Comparison of ENCODE assay signal across 9 cellular contexts in genomic region chr19:41398603-41399002, GRCh38. TPM values are rescaled to one million over a fixed set of nuclear protein-coding genes. Genes with fewer than 3 reads are reported as not detected.
DNase-seq lines count a peak whose midpoint lies in the region; ATAC-seq, FAIRE-seq and TF ChIP-seq lines count a peak whose summit lies in the region.
"Had no signal": no experiment of that assay in that cellular context is flagged by ENCODE, and none has a peak within 500 bp of the region (broad histone marks: within the 10 kb centered on the region; RNA-seq: fewer than 3 reads in every experiment).

No MANE protein-coding gene starts in this region.

- peaks cover 0 to 12% (median 0%) of the 10 kb centered on the region in 9 donors for H3K36me3 ChIP-seq in heart left ventricle
- H3K36me3 ChIP-seq in GM12878 (ENCODE audit: control insufficient read depth in 2 of 2, insufficient read depth in 2 of 2, low read length in 1 of 2): no peaks in the 10 kb centered on the region; a peak in 1 of 4 replicates
- peaks cover 5 to 8% of the 10 kb centered on the region in 2 experiments for H3K36me3 ChIP-seq in mesenchymal stem cell (ENCODE audit: control insufficient read depth in 1 of 2, insufficient read depth in 2 of 2, low read depth in 1 of 2, low read length in 2 of 2)
- H3K36me3 ChIP-seq in urinary bladder (ENCODE audit: insufficient read depth): no peaks in the 10 kb centered on the region

- H2BK12ac ChIP-seq in mesenchymal stem cell (ENCODE audit: low read length in 2 of 2): no peak overlapping the region

- no peak for TF ChIP-seq EP300 in GM12878 (IDR thresholded peaks at IDR 0.05; ENCODE audit: borderline replicate concordance in 1 of 2, control insufficient read depth in 1 of 2, low read depth in 2 of 2, low read length in 2 of 2)

- peaks cover 32% of the 10 kb centered on the region for H3K79me1 ChIP-seq in mesenchymal stem cell (replicated peaks; ENCODE audit: low read length, poor library complexity, severe bottlenecking)

- TF ChIP-seq POLR2A in heart left ventricle (IDR thresholded peaks at IDR 0.05): no peak
- no peak for TF ChIP-seq POLR2A in GM12878 (IDR thresholded peaks at IDR 0.05; ENCODE audit: low read depth, low read length)

- H3K79me2 ChIP-seq in GM12878 (ENCODE audit: control insufficient read depth, insufficient read depth, low read length): peaks cover 51% of the 10 kb centered on the region

- DNase-seq in heart left ventricle (no peak), left ventricle myocardium superior (no peak), GM12878 (ENCODE audit: low read depth, low spot score) (no peak), mesenchymal stem cell (no peak), NCI-H2196 (lab: John Stamatoyannopoulos, UW; ENCODE audit: unreplicated experiment) (no peak)
- DNase-seq in activated CD4-positive, CD25-positive, alpha-beta regulatory T cell treated with anti-CD3 and anti-CD28 coated beads, Interleukin-2, amount 50 U/mL, for 72 hours: no peak
- DNase-seq: NCI-H1105 had no signal

- H2AFZ ChIP-seq in GM12878 (ENCODE audit: control insufficient read depth, low read depth, low read length) (no peak overlapping the region), mesenchymal stem cell (ENCODE audit: low read depth, low read length) (no peak overlapping the region)

- H2BK15ac ChIP-seq in mesenchymal stem cell (ENCODE audit: low read depth, poor library complexity, severe bottlenecking): no peak overlapping the region

- H2BK5ac ChIP-seq in mesenchymal stem cell (ENCODE audit: low read depth, low read length, poor library complexity, severe bottlenecking): no peak overlapping the region

- H4K20me1 ChIP-seq in GM12878 (ENCODE audit: control insufficient read depth, insufficient read depth): no peaks in the 10 kb centered on the region

- no peak overlapping the region for H4K8ac ChIP-seq in mesenchymal stem cell (ENCODE audit: low read length)

- H3K18ac ChIP-seq in mesenchymal stem cell (ENCODE audit: low read depth in 1 of 2, low read length in 2 of 2): no peak overlapping the region

- in situ Hi-C loops in GM12878 (cut with MboI): no loop called here

- H3K23ac ChIP-seq in mesenchymal stem cell (ENCODE audit: low read length in 2 of 2): no peak overlapping the region

- no peak overlapping the region for H2AK5ac ChIP-seq in mesenchymal stem cell (ENCODE audit: low read length, severe bottlenecking)

- H3K9me3 ChIP-seq in heart left ventricle (no peaks in the 10 kb centered on the region), GM12878 (replicated peaks; ENCODE audit: control insufficient read depth, insufficient read depth, low read length) (no peaks in the 10 kb centered on the region), mesenchymal stem cell (ENCODE audit: control insufficient read depth, low read length) (no peaks in the 10 kb centered on the region)

- SMC1A ChIA-PET in GM12878 (lab: Charles Lee; ENCODE audit: uncharacterized antibody, unreplicated experiment): interaction anchor here (1.2 to 1.3 kb wide), 2 partner anchors 9 to 33 kb away, joined by 4 to 5 read pairs; no protein-coding TSS in a partner anchor

- CTCF ChIA-PET in GM12878 (lab: Yijun Ruan, JAX): interaction anchor here (0.9 to 1.4 kb wide), 3 partner anchors 10 to 42 kb away, joined by 3 read pairs; no protein-coding TSS in a partner anchor

- H3K4me2 ChIP-seq in GM12878 (ENCODE audit: control insufficient read depth, insufficient read depth) (peak overlapping the region; percentile 89), mesenchymal stem cell (ENCODE audit: low read length, poor library complexity, severe bottlenecking) (peak overlapping the region; percentile 93)

- ATAC-seq in heart left ventricle (no peak), left ventricle myocardium superior (no peak), GM12878 (no peak), GM18873 (IDR thresholded peaks at IDR 0.05; ENCODE audit: low FRiP score, unreplicated experiment) (no peak)

- H3K4ac ChIP-seq in mesenchymal stem cell (ENCODE audit: low read depth in 1 of 2, low read length in 2 of 2): no peak overlapping the region

- H3K14ac ChIP-seq in mesenchymal stem cell (ENCODE audit: low read length in 2 of 2): no peak overlapping the region

- H3K27me3 ChIP-seq in heart left ventricle: no peaks in the 10 kb centered on the region
- no peaks in the 10 kb centered on the region for H3K27me3 ChIP-seq in GM12878 (replicated peaks in 1 of 2; ENCODE audit: control insufficient read depth in 2 of 2, insufficient read depth in 2 of 2, low read length in 1 of 2)
- H3K27me3 ChIP-seq in mesenchymal stem cell (ENCODE audit: control insufficient read depth in 1 of 2, insufficient read depth in 1 of 2, low read length in 2 of 2): no peaks in the 10 kb centered on the region

- TF ChIP-seq CTCF in heart left ventricle (IDR thresholded peaks at IDR 0.05) (no peak), GM12878 (IDR thresholded peaks at IDR 0.05 in 2 of 3, conservative IDR thresholded peaks at IDR 0.05 in 1 of 3; ENCODE audit: control insufficient read depth in 2 of 3, extremely low read depth in 1 of 3, insufficient read depth in 1 of 3, low read depth in 3 of 3, low read length in 3 of 3) (no peak)

- H3K27ac ChIP-seq in heart left ventricle (peak overlapping the region in 5 of 12 donors; percentile 90 to 98 (median 93)), GM12878 (ENCODE audit: control insufficient read depth, insufficient read depth) (peak overlapping the region; percentile 99), mesenchymal stem cell (ENCODE audit: low read length, poor library complexity, severe bottlenecking) (no peak overlapping the region), urinary bladder (ENCODE audit: low read depth) (no peak overlapping the region)

- H3K9ac ChIP-seq in GM12878 (ENCODE audit: control insufficient read depth, insufficient read depth, low read length): peak overlapping the region; percentile 99
- H3K9ac ChIP-seq in mesenchymal stem cell (ENCODE audit: low read length): peak overlapping the region; percentile 98

- H2BK120ac ChIP-seq in mesenchymal stem cell (ENCODE audit: low read depth, low read length): no peak overlapping the region

- intact Hi-C loops in heart left ventricle (cut with DNase I): loop anchor here in 6 of 10 donors (2.0 to 5.0 kb wide), 3 partner anchors 39 to 44 kb away; partner anchors contain the start of genes DMAC2 (in 5 of the 6) and ERICH4 (in 1 of the 6)
- intact Hi-C loops in left ventricle myocardium superior (cut with micrococcal nuclease): no loop called here
- intact Hi-C loops in GM12878 (cut with micrococcal nuclease; ENCODE audit: unreplicated experiment): loop anchor here (5.0 kb wide), 1 partner anchor 136 kb away; the partner anchor contains the start of gene HNRNPUL1

- WGBS in heart left ventricle, 4 donors: 33 to 47% (median 38%) methylated on average over 3 of the region's 3 CpGs
- 4% methylated on average over 3 of the region's 3 CpGs for WGBS in GM12878 (ENCODE audit: insufficient coverage, insufficient replicate concordance, low lambda C conversion rate, missing lambda C conversion rate)
- WGBS in mesenchymal stem cell: 76% methylated on average over 2 of the region's 3 CpGs
- 48% methylated on average over 3 of the region's 3 CpGs for WGBS in urinary bladder

- no peak for TF ChIP-seq RAD21 in GM12878 (IDR thresholded peaks at IDR 0.05; ENCODE audit: insufficient read depth, low read depth, low read length)

- POLR2A ChIA-PET in GM12878 (lab: Charles Lee): interaction anchor here (0.6 to 1.4 kb wide), 4 partner anchors 10 to 752 kb away, joined by 3 to 6 read pairs (median 4); partner anchors contain the start of gene B9D2

- H4K91ac ChIP-seq in mesenchymal stem cell (ENCODE audit: low read length): no peak overlapping the region

- RAD21 ChIA-PET in GM12878 (lab: Charles Lee; ENCODE audit: unreplicated experiment): no interaction called here

- H3K4me1 ChIP-seq in heart left ventricle (peaks cover 4 to 54% (median 37%) of the 10 kb centered on the region in 12 donors), GM12878 (ENCODE audit: control insufficient read depth, insufficient read depth, low read length) (peaks cover 17% of the 10 kb centered on the region), mesenchymal stem cell (ENCODE audit: control insufficient read depth, insufficient read depth, low read depth, low read length) (peaks cover 5% of the 10 kb centered on the region), urinary bladder (ENCODE audit: insufficient read depth) (peaks cover 4% of the 10 kb centered on the region)

- FAIRE-seq in GM12878 (lab: Jason Lieb, UNC): no peak

- BruUV-seq in GM12878 (replicated peaks; lab: Mats Ljungman, UMichigan): no TSS peak

- peak overlapping the region; percentile 61 to 99 (median 90) for H3K4me3 ChIP-seq in heart left ventricle
- peak overlapping the region; percentile 79 for H3K4me3 ChIP-seq in GM12878
- H3K4me3 ChIP-seq in mesenchymal stem cell (ENCODE audit: insufficient read depth in 1 of 2, low read depth in 1 of 2, low read length in 2 of 2): peak overlapping the region in 1 of 2 experiments; percentile 98
- H3K4me3 ChIP-seq in urinary bladder (ENCODE audit: low read depth, low read length): peak overlapping the region; percentile 77

RNA-seq across cellular contexts. Expression of gene BCKDHA, which starts 1.0 kb away (rescaled TPM):
- total RNA-seq in heart left ventricle (100 to 1,000 TPM in 2 of 9 donors, 10 to 100 TPM in 7; 32.0 to 149 (median 39.2) TPM), left ventricle myocardium superior (49.2 TPM), GM12878 (2014; rRNA removed) (90.9 and 107 TPM in 2 replicates), GM12878 (2014; rRNA removed; fragmentation: Illumina TruSeq; extraction: Trizol) (19.2 and 23.9 TPM in 2 replicates), GM12878 (2021) (33.5 and 41.7 TPM in 2 replicates), urinary bladder (25.8 TPM)
- polyA plus RNA-seq in heart left ventricle (10 to 100 TPM; 39.1 to 74.4 TPM), GM12878 (2011; rRNA removed) (10.8 and 51.3 TPM in 2 replicates), GM12878 (2014; fragmentation: Illumina TruSeq; extraction: Trizol) (13.7 and 41.5 TPM in 2 replicates), GM12878 (2014; fragmentation: Nextera tagmentation; extraction: Ambion mirVana) (10 to 100 TPM in 1 of 2 experiments, 1 to 10 TPM in 1; 9.9 to 28.7 TPM), GM12878 (2014; rRNA removed) (68.1 and 73.1 TPM in 2 replicates), GM12878 (2016; fragmentation: Nextera tagmentation; extraction: Ambion mirVana) (100 to 1,000 TPM in 1 of 2 experiments, 10 to 100 TPM in 1; 99.8 to 105 TPM), urinary bladder (47.0 TPM)
- total RNA-seq in GM12878 (2013; cell fraction: nucleolus; rRNA removed): 45.1 and 48.8 TPM in 2 replicates
- polyA plus RNA-seq in GM12878 (2011; ENCODE audit: low read depth): 14.8 TPM
- polyA plus RNA-seq in GM12878 (2011; cell fraction: cytosol; rRNA removed): 77.5 and 123 TPM in 2 replicates
- polyA plus RNA-seq in GM12878 (2011; cell fraction: nucleus; rRNA removed): 139 and 153 TPM in 2 replicates
- 64.0 and 79.5 TPM in 2 replicates for polyA plus RNA-seq in GM12878 (2012)
- polyA minus RNA-seq in GM12878 (2011; rRNA and poly(A)+ RNA removed): 16.3 and 43.2 TPM in 2 replicates
- polyA minus RNA-seq in GM12878 (2011; cell fraction: cytosol; rRNA and poly(A)+ RNA removed): 26.5 and 33.1 TPM in 2 replicates
- 27.3 and 31.9 TPM in 2 replicates for polyA minus RNA-seq in GM12878 (2011; cell fraction: nucleus; rRNA and poly(A)+ RNA removed)
- polyA plus RNA-seq in mesenchymal stem cell (2013, experiment 1 of 2): 14.9 TPM
- 15.6 TPM for polyA plus RNA-seq in mesenchymal stem cell (2013, experiment 2 of 2)

RNA-seq across cellular contexts. Expression of gene EXOSC5, which starts 1.4 kb away (rescaled TPM):
- 10 to 100 TPM in 8 of 9 donors, 1 to 10 TPM in 1; 9.6 to 18.6 (median 13.7) TPM for total RNA-seq in heart left ventricle
- polyA plus RNA-seq in heart left ventricle: 10 to 100 TPM; 21.2 to 40.4 TPM
- total RNA-seq in left ventricle myocardium superior: 14.4 TPM
- 18.8 and 27.0 TPM in 2 replicates for total RNA-seq in GM12878 (2013; cell fraction: nucleolus; rRNA removed)
- total RNA-seq in GM12878 (2014; rRNA removed): 38.8 and 44.3 TPM in 2 replicates
- 28.1 and 30.7 TPM in 2 replicates for total RNA-seq in GM12878 (2014; rRNA removed; fragmentation: Illumina TruSeq; extraction: Trizol)
- 57.8 and 62.7 TPM in 2 replicates for total RNA-seq in GM12878 (2021)
- polyA plus RNA-seq in GM12878 (2011; ENCODE audit: low read depth): 21.5 TPM
- polyA plus RNA-seq in GM12878 (2011; rRNA removed): 26.0 and 61.0 TPM in 2 replicates
- 87.8 and 129 TPM in 2 replicates for polyA plus RNA-seq in GM12878 (2011; cell fraction: cytosol; rRNA removed)
- 70.8 and 78.6 TPM in 2 replicates for polyA plus RNA-seq in GM12878 (2011; cell fraction: nucleus; rRNA removed)
- polyA plus RNA-seq in GM12878 (2012): 48.6 and 84.3 TPM in 2 replicates
- 2.5 and 15.8 TPM in 2 replicates for polyA plus RNA-seq in GM12878 (2014; fragmentation: Illumina TruSeq; extraction: Trizol)
- 10 to 100 TPM; 20.6 to 25.3 TPM for polyA plus RNA-seq in GM12878 (2014; fragmentation: Nextera tagmentation; extraction: Ambion mirVana)
- polyA plus RNA-seq in GM12878 (2014; rRNA removed): 74.2 and 88.9 TPM in 2 replicates
- polyA plus RNA-seq in GM12878 (2016; fragmentation: Nextera tagmentation; extraction: Ambion mirVana): 100 to 1,000 TPM; 116 to 123 TPM
- 14.6 and 32.7 TPM in 2 replicates for polyA minus RNA-seq in GM12878 (2011; rRNA and poly(A)+ RNA removed)
- polyA minus RNA-seq in GM12878 (2011; cell fraction: cytosol; rRNA and poly(A)+ RNA removed): 13.9 and 16.2 TPM in 2 replicates
- polyA minus RNA-seq in GM12878 (2011; cell fraction: nucleus; rRNA and poly(A)+ RNA removed): 14.7 and 20.0 TPM in 2 replicates
- polyA plus RNA-seq in mesenchymal stem cell (2013, experiment 1 of 2): 5.7 TPM
- 5.3 TPM for polyA plus RNA-seq in mesenchymal stem cell (2013, experiment 2 of 2)
- total RNA-seq in urinary bladder: 11.2 TPM
- polyA plus RNA-seq in urinary bladder: 31.0 TPM

RNA-seq across cellular contexts. Expression of gene TMEM91, which starts 22.3 kb away (rescaled TPM):
- total RNA-seq in heart left ventricle (1 to 10 TPM; 1.0 to 5.4 (median 2.5) TPM), left ventricle myocardium superior (3.6 TPM), GM12878 (2014; rRNA removed) (3.2 and 4.4 TPM in 2 replicates), GM12878 (2014; rRNA removed; fragmentation: Illumina TruSeq; extraction: Trizol) (2.1 and 3.0 TPM in 2 replicates), GM12878 (2021) (1.8 and 3.1 TPM in 2 replicates), urinary bladder (6.6 TPM)
- polyA plus RNA-seq in heart left ventricle (1 to 10 TPM; 2.5 to 6.7 TPM), GM12878 (2011; rRNA removed) (1.6 and 2.9 TPM in 2 replicates), GM12878 (2014; fragmentation: Illumina TruSeq; extraction: Trizol) (1.6 and 2.5 TPM in 2 replicates), GM12878 (2014; fragmentation: Nextera tagmentation; extraction: Ambion mirVana) (1 to 10 TPM; 1.6 to 2.1 TPM), GM12878 (2014; rRNA removed) (5.2 and 5.5 TPM in 2 replicates), GM12878 (2016; fragmentation: Nextera tagmentation; extraction: Ambion mirVana) (1 to 10 TPM; 1.5 to 1.9 TPM), urinary bladder (36.2 TPM)
- total RNA-seq in GM12878 (2013; cell fraction: nucleolus; rRNA removed): 9.0 and 12.0 TPM in 2 replicates
- 3.1 TPM for polyA plus RNA-seq in GM12878 (2011; ENCODE audit: low read depth)
- polyA plus RNA-seq in GM12878 (2011; cell fraction: cytosol; rRNA removed): 4.0 and 5.1 TPM in 2 replicates
- polyA plus RNA-seq in GM12878 (2011; cell fraction: nucleus; rRNA removed): 14.4 and 16.6 TPM in 2 replicates
- 7.3 and 7.5 TPM in 2 replicates for polyA plus RNA-seq in GM12878 (2012)
- 5.2 and 5.3 TPM in 2 replicates for polyA minus RNA-seq in GM12878 (2011; rRNA and poly(A)+ RNA removed)
- polyA minus RNA-seq in GM12878 (2011; cell fraction: cytosol; rRNA and poly(A)+ RNA removed): 2.3 and 3.4 TPM in 2 replicates
- polyA minus RNA-seq in GM12878 (2011; cell fraction: nucleus; rRNA and poly(A)+ RNA removed): 4.7 and 7.5 TPM in 2 replicates
- polyA plus RNA-seq in mesenchymal stem cell (2013, experiment 1 of 2): 6.4 TPM
- polyA plus RNA-seq in mesenchymal stem cell (2013, experiment 2 of 2): 6.8 TPM

RNA-seq across cellular contexts. Expression of gene B3GNT8, which starts 28.6 kb away (rescaled TPM):
- total RNA-seq in heart left ventricle (10 to 100 TPM in 3 of 9 donors, 1 to 10 TPM in 6; 6.4 to 11.5 (median 9.4) TPM), left ventricle myocardium superior (12.4 TPM), GM12878 (2014; rRNA removed) (0.05 and 0.06 TPM in 2 replicates), GM12878 (2014; rRNA removed; fragmentation: Illumina TruSeq; extraction: Trizol) (not detected in 2 replicates), GM12878 (2021) (1.1 and 1.2 TPM in 2 replicates), urinary bladder (0.69 TPM)
- polyA plus RNA-seq in heart left ventricle (10 to 100 TPM in 1 of 2 donors, 1 to 10 TPM in 1; 5.0 to 12.6 TPM), GM12878 (2011; rRNA removed) (not detected in 2 replicates), GM12878 (2014; fragmentation: Illumina TruSeq; extraction: Trizol) (0.44 TPM in 1 of 2 replicates, not detected in the other), GM12878 (2014; fragmentation: Nextera tagmentation; extraction: Ambion mirVana) (not detected), GM12878 (2014; rRNA removed) (0.08 and 0.23 TPM in 2 replicates), GM12878 (2016; fragmentation: Nextera tagmentation; extraction: Ambion mirVana) (under 1 TPM; 0.17 to 0.58 TPM), urinary bladder (4.5 TPM)
- total RNA-seq in GM12878 (2013; cell fraction: nucleolus; rRNA removed): 0.24 TPM in 1 of 2 replicates, not detected in the other
- not detected for polyA plus RNA-seq in GM12878 (2011; ENCODE audit: low read depth)
- polyA plus RNA-seq in GM12878 (2011; cell fraction: cytosol; rRNA removed): not detected in 2 replicates
- polyA plus RNA-seq in GM12878 (2011; cell fraction: nucleus; rRNA removed): 0.09 and 0.15 TPM in 2 replicates
- polyA plus RNA-seq in GM12878 (2012): 0.35 and 0.50 TPM in 2 replicates
- polyA minus RNA-seq in GM12878 (2011; rRNA and poly(A)+ RNA removed): not detected in 2 replicates
- polyA minus RNA-seq in GM12878 (2011; cell fraction: cytosol; rRNA and poly(A)+ RNA removed): not detected in 2 replicates
- polyA minus RNA-seq in GM12878 (2011; cell fraction: nucleus; rRNA and poly(A)+ RNA removed): not detected in 2 replicates
- polyA plus RNA-seq in mesenchymal stem cell (2013, experiment 1 of 2): 1.9 TPM
- 1.7 TPM for polyA plus RNA-seq in mesenchymal stem cell (2013, experiment 2 of 2)

RNA-seq across cellular contexts. Expression of gene B9D2, which starts 34.7 kb away (rescaled TPM):
- total RNA-seq in heart left ventricle: 1 to 10 TPM; 2.0 to 5.1 (median 3.3) TPM
- 10 to 100 TPM in 1 of 2 donors, 1 to 10 TPM in 1; 1.9 to 14.6 TPM for polyA plus RNA-seq in heart left ventricle
- 3.7 TPM for total RNA-seq in left ventricle myocardium superior
- 1.0 and 1.8 TPM in 2 replicates for total RNA-seq in GM12878 (2013; cell fraction: nucleolus; rRNA removed)
- total RNA-seq in GM12878 (2014; rRNA removed): 4.6 and 6.0 TPM in 2 replicates
- 2.3 and 3.3 TPM in 2 replicates for total RNA-seq in GM12878 (2014; rRNA removed; fragmentation: Illumina TruSeq; extraction: Trizol)
- total RNA-seq in GM12878 (2021): 5.0 and 5.5 TPM in 2 replicates
- 4.6 TPM for polyA plus RNA-seq in GM12878 (2011; ENCODE audit: low read depth)
- polyA plus RNA-seq in GM12878 (2011; rRNA removed): 3.7 and 8.3 TPM in 2 replicates
- 10.3 and 13.3 TPM in 2 replicates for polyA plus RNA-seq in GM12878 (2011; cell fraction: cytosol; rRNA removed)
- 8.9 and 9.8 TPM in 2 replicates for polyA plus RNA-seq in GM12878 (2011; cell fraction: nucleus; rRNA removed)
- 5.4 and 8.6 TPM in 2 replicates for polyA plus RNA-seq in GM12878 (2012)
- polyA plus RNA-seq in GM12878 (2014; fragmentation: Illumina TruSeq; extraction: Trizol): 0.25 and 2.4 TPM in 2 replicates
- 1 to 10 TPM; 2.5 to 5.0 TPM for polyA plus RNA-seq in GM12878 (2014; fragmentation: Nextera tagmentation; extraction: Ambion mirVana)
- polyA plus RNA-seq in GM12878 (2014; rRNA removed): 5.5 and 6.3 TPM in 2 replicates
- 10 to 100 TPM; 10.8 to 12.4 TPM for polyA plus RNA-seq in GM12878 (2016; fragmentation: Nextera tagmentation; extraction: Ambion mirVana)
- polyA minus RNA-seq in GM12878 (2011; rRNA and poly(A)+ RNA removed): 3.1 and 4.7 TPM in 2 replicates
- polyA minus RNA-seq in GM12878 (2011; cell fraction: cytosol; rRNA and poly(A)+ RNA removed): 1.9 and 3.6 TPM in 2 replicates
- 1.9 and 2.4 TPM in 2 replicates for polyA minus RNA-seq in GM12878 (2011; cell fraction: nucleus; rRNA and poly(A)+ RNA removed)
- polyA plus RNA-seq in mesenchymal stem cell (2013, experiment 1 of 2): 4.2 TPM
- polyA plus RNA-seq in mesenchymal stem cell (2013, experiment 2 of 2): 4.5 TPM
- total RNA-seq in urinary bladder: 1.9 TPM
- 10.0 TPM for polyA plus RNA-seq in urinary bladder
